17 cellular contexts compared by ENCODE assay signal in genomic region chr5:156328176-156328575, GRCh38. TPM values are rescaled to one million over a fixed set of nuclear protein-coding genes. Genes with fewer than 3 reads are reported as not detected.
DNase-seq lines count a peak whose midpoint lies in the region; ATAC-seq and TF ChIP-seq lines count a peak whose summit lies in the region.
"Had no signal": no experiment of that assay in that cellular context is flagged by ENCODE, and none has a peak within 500 bp of the region (broad histone marks: within the 10 kb centered on the region; RNA-seq: fewer than 3 reads in every experiment).

No MANE protein-coding gene starts in this region.

- H3K4me3 ChIP-seq in heart left ventricle: peak overlapping the region in 11 of 12 donors; percentile 44 to 71 (median 58)
- peak overlapping the region; percentile 52 to 54 for H3K4me3 ChIP-seq in gastroesophageal sphincter
- H3K4me3 ChIP-seq in lower leg skin (ENCODE audit: low read depth, poor library complexity, severe bottlenecking): no peak overlapping the region
- H3K4me3 ChIP-seq: mucosa of descending colon had no signal

- H3K4me1 ChIP-seq in heart left ventricle (peaks cover 0 to 40% (median 9%) of the 10 kb centered on the region in 12 donors), gastroesophageal sphincter (peaks cover 0 to 66% (median 3%) of the 10 kb centered on the region in 3 donors)

- intact Hi-C loops in heart left ventricle (cut with DNase I) (loop anchor here in 5 of 10 donors (2.0 to 10.0 kb wide), 10 partner anchors 56 to 596 kb away; no protein-coding TSS in a partner anchor), Right ventricle myocardium inferior (cut with DNase I) (loop anchor here (2.0 to 10.0 kb wide), 7 partner anchors 56 to 595 kb away; no protein-coding TSS in a partner anchor), lower leg skin (cut with DNase I; ENCODE audit: low total_unique reads) (no loop called here)

- H3K27ac ChIP-seq in heart left ventricle (peak overlapping the region; percentile 55 to 90 (median 78)), gastroesophageal sphincter (peak overlapping the region; percentile 81 to 87 (median 82))

- H3K36me3 ChIP-seq in heart left ventricle (peaks cover 0 to 13% (median 0%) of the 10 kb centered on the region in 9 donors), gastroesophageal sphincter (peaks cover 0 to 7% of the 10 kb centered on the region in 2 donors)

- H3K9me3 ChIP-seq in heart left ventricle (no peaks in the 10 kb centered on the region), gastroesophageal sphincter (no peaks in the 10 kb centered on the region)
- H3K9me3 ChIP-seq: mucosa of descending colon had no signal

- H3K27me3 ChIP-seq in heart left ventricle (no peaks in the 10 kb centered on the region), gastroesophageal sphincter (no peaks in the 10 kb centered on the region)

- 38 to 40% (median 39%) methylated on average over 3 of the region's 3 CpGs for WGBS in heart left ventricle, 4 donors
- WGBS in gastroesophageal sphincter (ENCODE audit: low coverage in 1 of 2), 2 donors: 0 to 15% methylated on average over 1 to 3 of the region's 3 CpGs
- 51 to 60% methylated on average over 3 of the region's 3 CpGs for WGBS in lower leg skin, 2 donors

- TF ChIP-seq POLR2A in heart left ventricle (IDR thresholded peaks at IDR 0.05): no peak
- no peak for TF ChIP-seq POLR2A in gastroesophageal sphincter (IDR thresholded peaks at IDR 0.05)
- TF ChIP-seq POLR2A in lower leg skin (IDR thresholded peaks at IDR 0.05): no peak

- TF ChIP-seq EP300 in gastroesophageal sphincter (IDR thresholded peaks at IDR 0.05): no peak

- TF ChIP-seq CTCF in heart left ventricle (IDR thresholded peaks at IDR 0.05): no peak
- no peak for TF ChIP-seq CTCF in gastroesophageal sphincter (IDR thresholded peaks at IDR 0.05)
- TF ChIP-seq CTCF in lower leg skin (IDR thresholded peaks at IDR 0.05): no peak

- peak in 1 of 4 donors; percentile 11 for ATAC-seq in heart left ventricle
- ATAC-seq in Right ventricle myocardium inferior: no peak
- no peak for ATAC-seq in gastroesophageal sphincter
- ATAC-seq in left lobe of liver: no peak
- ATAC-seq: activated T-cell treated with anti-CD3 and anti-CD28 coated beads, Interleukin-2, amount 50 U/mL, for 72 hours; mucosa of descending colon had no signal

- DNase-seq in heart left ventricle (no peak), Right ventricle myocardium inferior (ENCODE audit: missing footprints) (no peak), pons (ENCODE audit: low spot score) (peak; percentile 37), left lobe of liver (ENCODE audit: low spot score) (no peak), NCI-H187 (lab: John Stamatoyannopoulos, UW) (no peak), lower leg skin (ENCODE audit: low spot score in 2 of 2) (no peak), HuH-7 (ENCODE audit: low spot score) (no peak)
- DNase-seq: activated T-cell treated with anti-CD3 and anti-CD28 coated beads, Interleukin-2, amount 50 U/mL, for 72 hours; Calu3; cortex of kidney; mucosa of descending colon; NCI-H1694; NCI-H510A treated with DMSO at 0.1 percent for 48 hours; stimulated activated CD4-positive, alpha-beta T cell treated with anti-CD3 and anti-CD28 coated beads, Interleukin-2, amount 100 ng/mL, for 48 hours; T-helper 2 cell had no signal

RNA-seq across cellular contexts. Expression of gene SGCD, which starts 1.2 kb away (rescaled TPM):
- total RNA-seq in heart left ventricle (100 to 1,000 TPM in 3 of 9 donors, 10 to 100 TPM in 6; 59.3 to 150 (median 90.3) TPM), Right ventricle myocardium inferior (75.2 TPM), gastroesophageal sphincter (10 to 100 TPM in 3 of 4 donors, 1 to 10 TPM in 1; 8.8 to 61.3 (median 33.7) TPM), left lobe of liver (0.28 TPM), lower leg skin (1 to 10 TPM in 2 of 4 donors, under 1 TPM in 2; 0.53 to 2.3 (median 1.2) TPM)
- 10 to 100 TPM; 17.4 to 22.6 TPM for polyA plus RNA-seq in heart left ventricle
- total RNA-seq: Calu3, pulmonary artery endothelial cell had no signal
